In genomic region chr1:117358604-117358887, GRCh38 we compare ENCODE assay signal across 8 cellular contexts. TPM values are rescaled to one million over a fixed set of nuclear protein-coding genes. Genes with fewer than 3 reads are reported as not detected.
DNase-seq lines count a peak whose midpoint lies in the region; ATAC-seq and TF ChIP-seq lines count a peak whose summit lies in the region.
"Not testable (repeated sequence)": the region's sequence is repeated elsewhere in the genome, so short reads cannot be mapped to it uniquely, and the experiment has no call there.

No MANE protein-coding gene starts in this region.

- H3K4me3 Mint-ChIP-seq in CD4-positive, CD25-positive, alpha-beta regulatory T cell: peak overlapping the region; percentile 35 to 70 (median 60)
- not testable (repeated sequence) for H3K4me3 Mint-ChIP-seq in activated CD4-positive, alpha-beta T cell treated with anti-CD3 and anti-CD28 coated beads, Interleukin-2, amount 10 ng/mL, durations not matched to agents 7 days and 5 days; activated naive CD4-positive, alpha-beta T cell treated with anti-CD3 and anti-CD28 coated beads, Interleukin-2, amount 10 ng/mL, durations not matched to agents 7 days and 5 days; endodermal cell
- peak overlapping the region in 6 of 10 donors; percentile 38 to 74 (median 61) for H3K4me3 Mint-ChIP-seq in naive thymus-derived CD4-positive, alpha-beta T cell
- peak overlapping the region; percentile 35 to 81 for H3K4me3 Mint-ChIP-seq in stimulated activated naive CD8-positive, alpha-beta T cell treated with anti-CD3 and anti-CD28 coated beads, Interleukin-15, amount 100 ng/mL, for 72 hours

- WGBS in endodermal cell (ENCODE audit: insufficient coverage in 1 of 2, insufficient read length in 1 of 2), 2 experiments: 92 to 95% methylated on average over 2 to 7 of the region's 8 CpGs

- peaks cover 29 to 49% (median 36%) of the 10 kb centered on the region in 4 donors for H3K4me1 Mint-ChIP-seq in CD4-positive, CD25-positive, alpha-beta regulatory T cell
- peaks cover 27% of the 10 kb centered on the region for H3K4me1 Mint-ChIP-seq in activated CD4-positive, alpha-beta T cell treated with anti-CD3 and anti-CD28 coated beads, Interleukin-2, amount 10 ng/mL, durations not matched to agents 7 days and 5 days
- peaks cover 21% of the 10 kb centered on the region for H3K4me1 Mint-ChIP-seq in activated naive CD4-positive, alpha-beta T cell treated with anti-CD3 and anti-CD28 coated beads, Interleukin-2, amount 10 ng/mL, durations not matched to agents 7 days and 5 days
- H3K4me1 Mint-ChIP-seq in endodermal cell: not testable (repeated sequence)
- peaks cover 18 to 61% (median 41%) of the 10 kb centered on the region in 7 donors for H3K4me1 Mint-ChIP-seq in naive thymus-derived CD4-positive, alpha-beta T cell
- H3K4me1 Mint-ChIP-seq in stimulated activated naive CD8-positive, alpha-beta T cell treated with anti-CD3 and anti-CD28 coated beads, Interleukin-15, amount 100 ng/mL, for 72 hours: peaks cover 58% of the 10 kb centered on the region

- POLR2A ChIA-PET in activated CD4-positive, alpha-beta T cell treated with anti-CD3 and anti-CD28 coated beads, Interleukin-2, amount 10 ng/mL, durations not matched to agents 7 days and 5 days (lab: Charles Lee): not testable (repeated sequence)
- POLR2A ChIA-PET in naive thymus-derived CD4-positive, alpha-beta T cell (lab: Charles Lee): interaction anchor here (1.6 to 2.1 kb wide), 2 partner anchors 8 to 16 kb away, joined by 9 to 11 read pairs; partner anchors contain the start of gene MAN1A2

- peak overlapping the region; percentile 21 to 90 (median 89) for H3K27ac Mint-ChIP-seq in CD4-positive, CD25-positive, alpha-beta regulatory T cell
- H3K27ac Mint-ChIP-seq in activated CD4-positive, alpha-beta T cell treated with anti-CD3 and anti-CD28 coated beads, Interleukin-2, amount 10 ng/mL, durations not matched to agents 7 days and 5 days: peak overlapping the region; percentile 76
- H3K27ac Mint-ChIP-seq in activated naive CD4-positive, alpha-beta T cell treated with anti-CD3 and anti-CD28 coated beads, Interleukin-2, amount 10 ng/mL, durations not matched to agents 7 days and 5 days: peak overlapping the region; percentile 77
- peak overlapping the region; percentile 76 for H3K27ac Mint-ChIP-seq in endodermal cell
- H3K27ac Mint-ChIP-seq in naive thymus-derived CD4-positive, alpha-beta T cell: peak overlapping the region in 6 of 9 donors; percentile 58 to 88 (median 76)
- peak overlapping the region in 1 of 2 donors; percentile 90 for H3K27ac Mint-ChIP-seq in stimulated activated naive CD8-positive, alpha-beta T cell treated with anti-CD3 and anti-CD28 coated beads, Interleukin-15, amount 100 ng/mL, for 72 hours

- intact Hi-C loops in naive thymus-derived CD4-positive, alpha-beta T cell (cut with micrococcal nuclease): not testable (repeated sequence)

- CTCF ChIA-PET in activated CD4-positive, alpha-beta T cell treated with anti-CD3 and anti-CD28 coated beads, Interleukin-2, amount 10 ng/mL, durations not matched to agents 7 days and 5 days (lab: Charles Lee): interaction anchor here (0.6 to 1.3 kb wide), 2 partner anchors 19 to 599 kb away, joined by 3 read pairs; no protein-coding TSS in a partner anchor
- CTCF ChIA-PET in activated naive CD4-positive, alpha-beta T cell treated with anti-CD3 and anti-CD28 coated beads, Interleukin-2, amount 10 ng/mL, durations not matched to agents 7 days and 5 days (lab: Charles Lee): not testable (repeated sequence)
- CTCF ChIA-PET in naive thymus-derived CD4-positive, alpha-beta T cell (lab: Charles Lee): interaction anchor here (1.0 kb wide), 1 partner anchor 68 kb away, joined by 3 read pairs; no protein-coding TSS in a partner anchor

- peak overlapping the region; percentile 46 for H3K9ac ChIP-seq in ES-I3 (ENCODE audit: low read depth, low read length)
- not testable (repeated sequence) for H3K9ac ChIP-seq in endodermal cell (ENCODE audit: extremely low read depth, low read length, poor library complexity, severe bottlenecking)

- not testable (repeated sequence) for TF ChIP-seq CTCF in endodermal cell (conservative IDR thresholded peaks at IDR 0.05)

- H3K27me3 ChIP-seq in CD4-positive, CD25-positive, alpha-beta regulatory T cell (ENCODE audit: control insufficient read depth, insufficient read depth, low read length); endodermal cell (ENCODE audit: control insufficient read depth, insufficient read depth, low read length, poor library complexity, severe bottlenecking); naive thymus-derived CD4-positive, alpha-beta T cell (ENCODE audit: control insufficient read depth in 2 of 2, insufficient read depth in 2 of 2, low read length in 2 of 2): not testable (repeated sequence)

- H3K27ac ChIP-seq in CD4-positive, CD25-positive, alpha-beta regulatory T cell (ENCODE audit: insufficient read depth, low read length, poor library complexity, severe bottlenecking); endodermal cell (ENCODE audit: low read depth, low read length); naive thymus-derived CD4-positive, alpha-beta T cell (ENCODE audit: low read depth, low read length): not testable (repeated sequence)

- not testable (repeated sequence) for H3K36me3 Mint-ChIP-seq in CD4-positive, CD25-positive, alpha-beta regulatory T cell; activated CD4-positive, alpha-beta T cell treated with anti-CD3 and anti-CD28 coated beads, Interleukin-2, amount 10 ng/mL, durations not matched to agents 7 days and 5 days (ENCODE audit: low read depth); activated naive CD4-positive, alpha-beta T cell treated with anti-CD3 and anti-CD28 coated beads, Interleukin-2, amount 10 ng/mL, durations not matched to agents 7 days and 5 days; endodermal cell (ENCODE audit: low read depth); naive thymus-derived CD4-positive, alpha-beta T cell

- H3K27me3 Mint-ChIP-seq in CD4-positive, CD25-positive, alpha-beta regulatory T cell; activated CD4-positive, alpha-beta T cell treated with anti-CD3 and anti-CD28 coated beads, Interleukin-2, amount 10 ng/mL, durations not matched to agents 7 days and 5 days; activated naive CD4-positive, alpha-beta T cell treated with anti-CD3 and anti-CD28 coated beads, Interleukin-2, amount 10 ng/mL, durations not matched to agents 7 days and 5 days; endodermal cell (ENCODE audit: insufficient read depth); stimulated activated naive CD8-positive, alpha-beta T cell treated with anti-CD3 and anti-CD28 coated beads, Interleukin-15, amount 100 ng/mL, for 72 hours: not testable (repeated sequence)
- H3K27me3 Mint-ChIP-seq in naive thymus-derived CD4-positive, alpha-beta T cell: peaks cover 0 to 12% (median 0%) of the 10 kb centered on the region in 5 donors

- H3K36me3 ChIP-seq in CD4-positive, CD25-positive, alpha-beta regulatory T cell (ENCODE audit: control insufficient read depth, insufficient read depth, low read length); ES-I3 (ENCODE audit: insufficient read depth, low read length); endodermal cell (ENCODE audit: control insufficient read depth, insufficient read depth, low read length); naive thymus-derived CD4-positive, alpha-beta T cell (ENCODE audit: control insufficient read depth in 2 of 3, insufficient read depth in 3 of 3, low read length in 3 of 3): not testable (repeated sequence)

- H3K9me3 ChIP-seq in CD4-positive, CD25-positive, alpha-beta regulatory T cell (ENCODE audit: control insufficient read depth in 2 of 2, low read length in 2 of 2); ES-I3 (ENCODE audit: control insufficient read depth, insufficient read depth, low read length); endodermal cell (ENCODE audit: control insufficient read depth, low read length); naive thymus-derived CD4-positive, alpha-beta T cell (ENCODE audit: control insufficient read depth in 2 of 3, low read length in 3 of 3): not testable (repeated sequence)

- H3K4me3 ChIP-seq in CD4-positive, CD25-positive, alpha-beta regulatory T cell (ENCODE audit: low read depth, low read length); endodermal cell (ENCODE audit: low read length); naive thymus-derived CD4-positive, alpha-beta T cell (ENCODE audit: low read length): not testable (repeated sequence)

- DNase-seq in CD4-positive, CD25-positive, alpha-beta regulatory T cell; activated CD4-positive, alpha-beta T cell treated with anti-CD3 and anti-CD28 coated beads, Interleukin-2, amount 10 ng/mL, durations not matched to agents 7 days and 5 days; activated naive CD4-positive, alpha-beta T cell treated with anti-CD3 and anti-CD28 coated beads, Interleukin-2, amount 10 ng/mL, durations not matched to agents 7 days and 5 days; endodermal cell; naive thymus-derived CD4-positive, alpha-beta T cell; stimulated activated naive CD8-positive, alpha-beta T cell treated with anti-CD3 and anti-CD28 coated beads, Interleukin-15, amount 100 ng/mL, for 72 hours: not testable (repeated sequence)
- DNase-seq in NCI-H526 treated with DMSO at 0.1 percent for 48 hours (lab: John Stamatoyannopoulos, UW): peak; percentile 27

- H3K9me3 Mint-ChIP-seq in CD4-positive, CD25-positive, alpha-beta regulatory T cell; activated CD4-positive, alpha-beta T cell treated with anti-CD3 and anti-CD28 coated beads, Interleukin-2, amount 10 ng/mL, durations not matched to agents 7 days and 5 days; activated naive CD4-positive, alpha-beta T cell treated with anti-CD3 and anti-CD28 coated beads, Interleukin-2, amount 10 ng/mL, durations not matched to agents 7 days and 5 days; stimulated activated naive CD8-positive, alpha-beta T cell treated with anti-CD3 and anti-CD28 coated beads, Interleukin-15, amount 100 ng/mL, for 72 hours: not testable (repeated sequence)
- H3K9me3 Mint-ChIP-seq in endodermal cell: peaks cover 17% of the 10 kb centered on the region
- peaks cover 0 to 11% (median 3%) of the 10 kb centered on the region in 11 donors for H3K9me3 Mint-ChIP-seq in naive thymus-derived CD4-positive, alpha-beta T cell

- peaks cover 49% of the 10 kb centered on the region for H3K4me1 ChIP-seq in CD4-positive, CD25-positive, alpha-beta regulatory T cell (ENCODE audit: control insufficient read depth, insufficient read depth, low read length, poor library complexity, severe bottlenecking)
- H3K4me1 ChIP-seq in ES-I3 (ENCODE audit: insufficient read depth, low read length); endodermal cell (ENCODE audit: control insufficient read depth, insufficient read depth, low read length): not testable (repeated sequence)
- H3K4me1 ChIP-seq in naive thymus-derived CD4-positive, alpha-beta T cell (ENCODE audit: control insufficient read depth in 2 of 2, insufficient read depth in 2 of 2, low read length in 2 of 2): peaks cover 6 to 15% of the 10 kb centered on the region in 2 donors

- ATAC-seq in CD4-positive, CD25-positive, alpha-beta regulatory T cell (ENCODE audit: low read depth in 2 of 2); naive thymus-derived CD4-positive, alpha-beta T cell; stimulated activated naive CD8-positive, alpha-beta T cell treated with anti-CD3 and anti-CD28 coated beads, Interleukin-15, amount 100 ng/mL, for 72 hours: not testable (repeated sequence)

RNA-seq across cellular contexts. Expression of gene MAN1A2, which starts 8.7 kb away (rescaled TPM):
- 113 TPM for total RNA-seq in CD4-positive, CD25-positive, alpha-beta regulatory T cell
- 10 to 100 TPM; 27.2 to 50.2 (median 42.2) TPM for polyA plus RNA-seq in CD4-positive, CD25-positive, alpha-beta regulatory T cell
- 10 to 100 TPM; 35.0 to 38.8 TPM for total RNA-seq in activated CD4-positive, alpha-beta T cell treated with anti-CD3 and anti-CD28 coated beads, Interleukin-2, amount 10 ng/mL, durations not matched to agents 7 days and 5 days
- 10 to 100 TPM; 33.3 to 40.9 TPM for total RNA-seq in endodermal cell
- 25.3 TPM for polyA plus RNA-seq in endodermal cell (2013, experiment 1 of 2)
- 20.8 TPM for polyA plus RNA-seq in endodermal cell (2013, experiment 2 of 2)
- total RNA-seq in naive thymus-derived CD4-positive, alpha-beta T cell: 10 to 100 TPM; 40.4 to 63.4 (median 47.1) TPM
- polyA plus RNA-seq in naive thymus-derived CD4-positive, alpha-beta T cell: 10 to 100 TPM; 10.5 to 20.9 TPM
